ENCODE assay signal across 35 cellular contexts in genomic region chr19:19274146-19274545, GRCh38. TPM values are rescaled to one million over a fixed set of nuclear protein-coding genes. Genes with fewer than 3 reads are reported as not detected.
DNase-seq lines count a peak whose midpoint lies in the region; FAIRE-seq and TF ChIP-seq lines count a peak whose summit lies in the region.
"Had no signal": no experiment of that assay in that cellular context is flagged by ENCODE, and none has a peak within 500 bp of the region (broad histone marks: within the 10 kb centered on the region; RNA-seq: fewer than 3 reads in every experiment).

No MANE protein-coding gene starts in this region.

- peak overlapping the region; percentile 69 for H3K4me3 Mint-ChIP-seq in astrocyte (ENCODE audit: unreplicated experiment)
- no peak overlapping the region for H3K4me3 Mint-ChIP-seq in activated CD4-positive, alpha-beta T cell treated with anti-CD3 and anti-CD28 coated beads, Interleukin-2, amount 10 ng/mL, durations not matched to agents 24 days and 14 days
- H3K4me3 Mint-ChIP-seq: activated CD4-positive, alpha-beta memory T cell treated with anti-CD3 and anti-CD28 coated beads for 36 hours; activated naive CD8-positive, alpha-beta T cell treated with anti-CD3 and anti-CD28 coated beads, Interleukin-2, amount 50 U/mL, for 24 hours; dendritic cell treated with granulocyte-macrophage colony-stimulating factor and Interleukin-4, amounts not matched to agents 40 ng/mL and 50 ng/mL, for 4 days; natural killer cell had no signal

- no peaks in the 10 kb centered on the region for H3K27me3 ChIP-seq in astrocyte (ENCODE audit: insufficient read depth, low read length)
- H3K27me3 ChIP-seq in liver (ENCODE audit: control insufficient read depth in 4 of 4, insufficient read depth in 4 of 4, low read length in 3 of 4) = no peaks in the 10 kb centered on the region
- no peaks in the 10 kb centered on the region for H3K27me3 ChIP-seq in small intestine (ENCODE audit: control insufficient read depth in 2 of 2, insufficient read depth in 2 of 2, low read length in 2 of 2)
- no peaks in the 10 kb centered on the region for H3K27me3 ChIP-seq in ascending aorta
- H3K27me3 ChIP-seq: pancreas had no signal

- intact Hi-C loops in activated CD4-positive, alpha-beta T cell treated with anti-CD3 and anti-CD28 coated beads, Interleukin-2, amount 10 ng/mL, durations not matched to agents 24 days and 14 days (cut with micrococcal nuclease) = no loop called here
- intact Hi-C loops in ascending aorta (cut with DNase I) = no loop called here

- no peak overlapping the region for H3K27ac ChIP-seq in astrocyte (ENCODE audit: low read depth, low read length)
- H3K27ac ChIP-seq in liver (ENCODE audit: low read depth in 1 of 2, low read length in 2 of 2) = peak overlapping the region; percentile 60 to 63
- H3K27ac ChIP-seq in small intestine (ENCODE audit: low read depth in 1 of 2, low read length in 1 of 2) = peak overlapping the region; percentile 55 to 76
- H3K27ac ChIP-seq in ascending aorta = no peak overlapping the region
- H3K27ac ChIP-seq: 22Rv1, esophagus muscularis mucosa, heart right ventricle, lower lobe of right lung, pancreas, PC-9, thoracic aorta had no signal

- H3K36me3 Mint-ChIP-seq in astrocyte (ENCODE audit: low read depth, unreplicated experiment) = peaks cover 18% of the 10 kb centered on the region
- peaks cover 16% of the 10 kb centered on the region for H3K36me3 Mint-ChIP-seq in activated CD4-positive, alpha-beta T cell treated with anti-CD3 and anti-CD28 coated beads, Interleukin-2, amount 10 ng/mL, durations not matched to agents 24 days and 14 days (ENCODE audit: low read depth)
- H3K36me3 Mint-ChIP-seq: natural killer cell had no signal

- H3K9me3 ChIP-seq in astrocyte (ENCODE audit: insufficient read depth, low read depth, low read length) = no peaks in the 10 kb centered on the region
- H3K9me3 ChIP-seq in liver (ENCODE audit: control insufficient read depth in 4 of 4, low read length in 3 of 4) = no peaks in the 10 kb centered on the region
- no peaks in the 10 kb centered on the region for H3K9me3 ChIP-seq in small intestine (ENCODE audit: control insufficient read depth, low read depth)
- H3K9me3 ChIP-seq in ascending aorta = no peaks in the 10 kb centered on the region
- H3K9me3 ChIP-seq: esophagus muscularis mucosa, heart right ventricle, lower lobe of right lung, pancreas, thoracic aorta had no signal

- H3K9me3 Mint-ChIP-seq in astrocyte (ENCODE audit: unreplicated experiment) = peaks cover 2% of the 10 kb centered on the region
- H3K9me3 Mint-ChIP-seq in activated CD4-positive, alpha-beta T cell treated with anti-CD3 and anti-CD28 coated beads, Interleukin-2, amount 10 ng/mL, durations not matched to agents 24 days and 14 days = no peaks in the 10 kb centered on the region
- H3K9me3 Mint-ChIP-seq: activated CD4-positive, alpha-beta memory T cell treated with anti-CD3 and anti-CD28 coated beads for 36 hours; activated naive CD8-positive, alpha-beta T cell treated with anti-CD3 and anti-CD28 coated beads, Interleukin-2, amount 50 U/mL, for 24 hours; activated T-cell treated with anti-CD3 and anti-CD28 coated beads, Interleukin-2, amount 50 U/mL, for 72 hours; dendritic cell treated with granulocyte-macrophage colony-stimulating factor and Interleukin-4, amounts not matched to agents 40 ng/mL and 50 ng/mL, for 4 days; natural killer cell; stimulated activated naive CD8-positive, alpha-beta T cell treated with anti-CD3 and anti-CD28 coated beads, Interleukin-15, amount 100 ng/mL, for 72 hours had no signal

- peaks cover 8% of the 10 kb centered on the region for H3K4me1 Mint-ChIP-seq in astrocyte (ENCODE audit: low read depth, unreplicated experiment)
- peaks cover 2% of the 10 kb centered on the region for H3K4me1 Mint-ChIP-seq in activated CD4-positive, alpha-beta T cell treated with anti-CD3 and anti-CD28 coated beads, Interleukin-2, amount 10 ng/mL, durations not matched to agents 24 days and 14 days

- peak; percentile 12 for DNase-seq in NCI-H1694 treated with DMSO at 0.1 percent for 48 hours (lab: John Stamatoyannopoulos, UW)
- DNase-seq in NCI-H1694 (lab: John Stamatoyannopoulos, UW) = no peak
- DNase-seq in astrocyte (ENCODE audit: low read depth) = no peak
- DNase-seq in small intestine = no peak
- no peak for DNase-seq in activated CD4-positive, alpha-beta T cell treated with anti-CD3 and anti-CD28 coated beads, Interleukin-2, amount 10 ng/mL, durations not matched to agents 24 days and 14 days
- no peak for DNase-seq in ascending aorta (ENCODE audit: low spot score in 2 of 2)
- DNase-seq in iPS-NIHi11 (ENCODE audit: low spot score) = no peak
- DNase-seq: activated CD4-positive, alpha-beta memory T cell treated with anti-CD3 and anti-CD28 coated beads for 36 hours; activated naive CD4-positive, alpha-beta T cell; activated naive CD8-positive, alpha-beta T cell treated with anti-CD3 and anti-CD28 coated beads, Interleukin-2, amount 50 U/mL, for 24 hours; activated T-cell treated with anti-CD3 and anti-CD28 coated beads, Interleukin-2, amount 50 U/mL, for 72 hours; central memory CD4-positive, alpha-beta T cell; DND-41; foreskin fibroblast; heart right ventricle; lower lobe of right lung; natural killer cell; NCI-H1436; NCI-H510A treated with DMSO at 0.1 percent for 48 hours; PC-9; retina; stimulated activated CD4-positive, alpha-beta T cell treated with anti-CD3 and anti-CD28 coated beads, Interleukin-1b, Interleukin-23, amount 100 ng/mL, for 48 hours; stimulated activated naive CD8-positive, alpha-beta T cell treated with anti-CD3 and anti-CD28 coated beads, Interleukin-15, amount 100 ng/mL, for 72 hours; T-helper 2 cell had no signal

- WGBS in liver = 85% methylated on average over 8 of the region's 8 CpGs
- WGBS in small intestine, 3 donors = 73 to 81% (median 78%) methylated on average over 8 of the region's 8 CpGs

- H3K9ac ChIP-seq in astrocyte (ENCODE audit: low read length) (no peak overlapping the region), liver (ENCODE audit: low read depth in 1 of 2, low read length in 2 of 2) (no peak overlapping the region)

- H3K4me2 ChIP-seq in astrocyte (ENCODE audit: low read length) = no peak overlapping the region
- H3K4me2 ChIP-seq: PC-9 had no signal

- FAIRE-seq in astrocyte (lab: Jason Lieb, UNC) (no peak), small intestine (lab: Jason Lieb, UNC) (no peak)
- FAIRE-seq: GM18507, GM19239, H1, pancreas, urothelium cell line had no signal

- H3K36me3 ChIP-seq in astrocyte (ENCODE audit: insufficient read depth, low read length) (peaks cover 8% of the 10 kb centered on the region), liver (ENCODE audit: control insufficient read depth in 4 of 4, insufficient read depth in 3 of 4, low read depth in 1 of 4, low read length in 3 of 4) (peaks cover 2 to 24% (median 6%) of the 10 kb centered on the region in 4 donors), small intestine (ENCODE audit: control insufficient read depth in 2 of 2, insufficient read depth in 2 of 2, low read length in 2 of 2) (peaks cover 10 to 17% of the 10 kb centered on the region in 2 donors), ascending aorta (peaks cover 25 to 39% of the 10 kb centered on the region in 2 donors)

- H3K27ac Mint-ChIP-seq in astrocyte (ENCODE audit: unreplicated experiment) = no peak overlapping the region
- H3K27ac Mint-ChIP-seq in activated CD4-positive, alpha-beta T cell treated with anti-CD3 and anti-CD28 coated beads, Interleukin-2, amount 10 ng/mL, durations not matched to agents 24 days and 14 days = no peak overlapping the region
- H3K27ac Mint-ChIP-seq: activated CD4-positive, alpha-beta memory T cell treated with anti-CD3 and anti-CD28 coated beads for 36 hours; activated naive CD8-positive, alpha-beta T cell treated with anti-CD3 and anti-CD28 coated beads, Interleukin-2, amount 50 U/mL, for 24 hours; activated T-cell treated with anti-CD3 and anti-CD28 coated beads, Interleukin-2, amount 50 U/mL, for 72 hours; dendritic cell treated with granulocyte-macrophage colony-stimulating factor and Interleukin-4, amounts not matched to agents 40 ng/mL and 50 ng/mL, for 4 days; natural killer cell; stimulated activated naive CD8-positive, alpha-beta T cell treated with anti-CD3 and anti-CD28 coated beads, Interleukin-15, amount 100 ng/mL, for 72 hours had no signal

- H3K4me1 ChIP-seq in astrocyte (ENCODE audit: insufficient read depth, low read length) (peaks cover 3% of the 10 kb centered on the region), liver (ENCODE audit: control insufficient read depth in 4 of 4, insufficient read depth in 4 of 4, low read length in 3 of 4) (peaks cover 11 to 38% (median 31%) of the 10 kb centered on the region in 4 donors), small intestine (ENCODE audit: control insufficient read depth in 2 of 2, insufficient read depth in 1 of 2, low read depth in 1 of 2, low read length in 1 of 2) (peaks cover 6 to 12% of the 10 kb centered on the region in 2 donors), ascending aorta (peaks cover 0 to 4% of the 10 kb centered on the region in 2 donors)
- H3K4me1 ChIP-seq: pancreas had no signal

- H2AFZ ChIP-seq in astrocyte (ENCODE audit: low read depth, low read length) = no peak overlapping the region
- H2AFZ ChIP-seq: PC-9 had no signal

- H3K4me3 ChIP-seq in astrocyte (ENCODE audit: insufficient read depth, low read depth, low read length) (no peak overlapping the region), liver (ENCODE audit: low read depth in 1 of 3, low read length in 3 of 3) (no peak overlapping the region), small intestine (ENCODE audit: low read depth in 1 of 2, low read length in 2 of 2) (no peak overlapping the region), ascending aorta (no peak overlapping the region)
- H3K4me3 ChIP-seq: lower lobe of right lung, pancreas, PC-9 had no signal

- no peak for TF ChIP-seq RAD21 in liver (IDR thresholded peaks at IDR 0.05)

- peaks cover 9% of the 10 kb centered on the region for H3K27me3 Mint-ChIP-seq in astrocyte (ENCODE audit: low read depth, unreplicated experiment)
- H3K27me3 Mint-ChIP-seq in activated CD4-positive, alpha-beta T cell treated with anti-CD3 and anti-CD28 coated beads, Interleukin-2, amount 10 ng/mL, durations not matched to agents 24 days and 14 days = peaks cover 24% of the 10 kb centered on the region

- no peaks in the 10 kb centered on the region for H4K20me1 ChIP-seq in astrocyte (ENCODE audit: insufficient read depth, low read length)

- H3K79me2 ChIP-seq in astrocyte (ENCODE audit: insufficient read depth, low read length) = no peaks in the 10 kb centered on the region

- TF ChIP-seq CTCF in astrocyte (IDR thresholded peaks at IDR 0.05; ENCODE audit: insufficient read depth, low read depth, low read length) (no peak), liver (IDR thresholded peaks at IDR 0.05; ENCODE audit: low read depth, low read length, missing input control) (no peak), ascending aorta (IDR thresholded peaks at IDR 0.05) (no peak)

RNA-seq across cellular contexts. Expression of gene TM6SF2, which starts 1.0 kb away (rescaled TPM):
- total RNA-seq in astrocyte (4.4 and 5.0 TPM in 2 replicates), liver (1 to 10 TPM; 1.7 to 7.1 TPM), ascending aorta (8.8 TPM)
- polyA plus RNA-seq in liver (10 to 100 TPM; 12.4 to 33.0 TPM), small intestine (100 to 1,000 TPM in 2 of 3 donors, 10 to 100 TPM in 1; 58.6 to 477 (median 154) TPM)
- total RNA-seq in activated CD4-positive, alpha-beta T cell treated with anti-CD3 and anti-CD28 coated beads, Interleukin-2, amount 10 ng/mL, durations not matched to agents 24 days and 14 days = not detected in 2 replicates
- total RNA-seq: activated CD4-positive, alpha-beta memory T cell treated with anti-CD3 and anti-CD28 coated beads for 36 hours; activated T-cell treated with anti-CD3 and anti-CD28 coated beads, Interleukin-2, amount 50 U/mL, for 72 hours; natural killer cell; PC-9 had no signal
- polyA plus RNA-seq: CD14-positive monocyte had no signal

RNA-seq across cellular contexts. Expression of gene SUGP1, which starts 46.2 kb away (rescaled TPM):
- total RNA-seq in astrocyte = 48.5 and 59.1 TPM in 2 replicates
- 10 to 100 TPM; 11.2 to 17.2 TPM for total RNA-seq in liver
- polyA plus RNA-seq in liver = 10 to 100 TPM; 12.4 to 18.9 TPM
- polyA plus RNA-seq in small intestine = 10 to 100 TPM; 32.9 to 66.4 (median 43.0) TPM
- total RNA-seq in activated CD4-positive, alpha-beta T cell treated with anti-CD3 and anti-CD28 coated beads, Interleukin-2, amount 10 ng/mL, durations not matched to agents 24 days and 14 days = 71.2 and 72.0 TPM in 2 replicates
- total RNA-seq in ascending aorta = 42.9 TPM

RNA-seq across cellular contexts. Expression of gene MAU2, which starts 46.5 kb away (rescaled TPM):
- 36.8 and 37.0 TPM in 2 replicates for total RNA-seq in astrocyte
- 10 to 100 TPM; 23.0 to 31.0 TPM for total RNA-seq in liver
- polyA plus RNA-seq in liver = 10 to 100 TPM in 1 of 2 donors, 1 to 10 TPM in 1; 7.5 to 12.7 TPM
- 10 to 100 TPM; 11.6 to 22.0 (median 15.2) TPM for polyA plus RNA-seq in small intestine
- total RNA-seq in activated CD4-positive, alpha-beta T cell treated with anti-CD3 and anti-CD28 coated beads, Interleukin-2, amount 10 ng/mL, durations not matched to agents 24 days and 14 days = 61.8 and 73.0 TPM in 2 replicates
- total RNA-seq in ascending aorta = 41.2 TPM

Comparison
In these comparisons a context has a peak if more than half of its experiments do, and no peak if none do; other contexts are left out.
1. H3K27ac ChIP-seq: peak in liver (2 of 2) and small intestine (2 of 2); none in astrocyte (single experiment) and ascending aorta (0 of 2).